In genomic region chr1:150364231-150365003, GRCh38 we compare ENCODE assay signal across 8 cellular contexts. TPM values are rescaled to one million over a fixed set of nuclear protein-coding genes. Genes with fewer than 3 reads are reported as not detected.
DNase-seq lines count a peak whose midpoint lies in the region; ATAC-seq and TF ChIP-seq lines count a peak whose summit lies in the region.

No MANE protein-coding gene starts in this region.

- peak overlapping the region; percentile 89 for H3K4me3 Mint-ChIP-seq in activated CD4-positive, alpha-beta T cell treated with anti-CD3 and anti-CD28 coated beads, Interleukin-2, amount 10 ng/mL, durations not matched to agents 24 days and 14 days

- peak; percentile 44 for DNase-seq in GM13977 (ENCODE audit: low spot score)
- peak; percentile 67 to 81 for DNase-seq in NCI-H524 (lab: John Stamatoyannopoulos, UW)
- DNase-seq in activated CD4-positive, alpha-beta T cell treated with anti-CD3 and anti-CD28 coated beads, Interleukin-2, amount 10 ng/mL, durations not matched to agents 24 days and 14 days, result peak; percentile 93
- peak; percentile 76 for DNase-seq in colonic mucosa
- peak; percentile 79 to 95 for DNase-seq in left lung
- peak; percentile 80 to 82 for DNase-seq in stimulated activated CD4-positive, alpha-beta T cell treated with anti-CD3 and anti-CD28 coated beads, Interleukin-2, amount 100 ng/mL, for 24 hours

- H3K9ac ChIP-seq in colonic mucosa (ENCODE audit: low read depth in 2 of 2, low read length in 2 of 2), result peak overlapping the region; percentile 82 to 86

- in situ Hi-C loops in GM13977 (cut with MboI; ENCODE audit: low pct_unique_long_range_greater_than_20kb, low sequenced_read_pairs, unreplicated experiment), result no loop called here

- H3K4me3 ChIP-seq in colonic mucosa, result peak overlapping the region; percentile 41
- peak overlapping the region; percentile 57 to 63 for H3K4me3 ChIP-seq in left lung

- H3K27ac ChIP-seq in colonic mucosa (peak overlapping the region; percentile 96), left lung (peak overlapping the region; percentile 97 to 99)

- H3K27ac Mint-ChIP-seq in activated CD4-positive, alpha-beta T cell treated with anti-CD3 and anti-CD28 coated beads, Interleukin-2, amount 10 ng/mL, durations not matched to agents 24 days and 14 days, result peak overlapping the region; percentile 93

- H3K36me3 Mint-ChIP-seq in activated CD4-positive, alpha-beta T cell treated with anti-CD3 and anti-CD28 coated beads, Interleukin-2, amount 10 ng/mL, durations not matched to agents 24 days and 14 days (ENCODE audit: low read depth), result peaks cover 15% of the 10 kb centered on the region

- no peaks in the 10 kb centered on the region for H3K9me3 Mint-ChIP-seq in activated CD4-positive, alpha-beta T cell treated with anti-CD3 and anti-CD28 coated beads, Interleukin-2, amount 10 ng/mL, durations not matched to agents 24 days and 14 days

- ATAC-seq in HG03378 (IDR thresholded peaks at IDR 0.05; ENCODE audit: unreplicated experiment) (peak; percentile 11), left lung (peak; percentile 63), HG02981 (IDR thresholded peaks at IDR 0.05; ENCODE audit: unreplicated experiment) (no peak)

- peaks cover 25% of the 10 kb centered on the region for H3K4me1 Mint-ChIP-seq in activated CD4-positive, alpha-beta T cell treated with anti-CD3 and anti-CD28 coated beads, Interleukin-2, amount 10 ng/mL, durations not matched to agents 24 days and 14 days

- no peaks in the 10 kb centered on the region for H3K27me3 ChIP-seq in colonic mucosa
- no peaks in the 10 kb centered on the region for H3K27me3 ChIP-seq in left lung

- TF ChIP-seq CTCF in GM13977 (IDR thresholded peaks at IDR 0.05; ENCODE audit: extremely low read depth, insufficient read depth, missing control alignments) (no peak), colonic mucosa (IDR thresholded peaks at IDR 0.05) (no peak), left lung (IDR thresholded peaks at IDR 0.05) (no peak)

- H3K27me3 Mint-ChIP-seq in activated CD4-positive, alpha-beta T cell treated with anti-CD3 and anti-CD28 coated beads, Interleukin-2, amount 10 ng/mL, durations not matched to agents 24 days and 14 days, result peaks cover 2% of the 10 kb centered on the region

- H3K4me1 ChIP-seq in colonic mucosa (no peaks in the 10 kb centered on the region), left lung (peaks cover 0 to 28% of the 10 kb centered on the region in 2 donors)

- H3K9me3 ChIP-seq in colonic mucosa (no peaks in the 10 kb centered on the region), left lung (no peaks in the 10 kb centered on the region)

- H3K36me3 ChIP-seq in colonic mucosa (no peaks in the 10 kb centered on the region), left lung (no peaks in the 10 kb centered on the region)

- intact Hi-C loops in activated CD4-positive, alpha-beta T cell treated with anti-CD3 and anti-CD28 coated beads, Interleukin-2, amount 10 ng/mL, durations not matched to agents 24 days and 14 days (cut with micrococcal nuclease), result loop anchor here (1.0 to 5.0 kb wide), 6 partner anchors 72 to 643 kb away; partner anchors contain the start of genes ANP32E, ARNT, MINDY1 and MRPS21
- intact Hi-C loops in colonic mucosa (cut with DNase I) (no loop called here), left lung (cut with DNase I) (no loop called here)

RNA-seq across cellular contexts. Expression of gene RPRD2, which starts 0.5 kb away (rescaled TPM):
- total RNA-seq in activated CD4-positive, alpha-beta T cell treated with anti-CD3 and anti-CD28 coated beads, Interleukin-2, amount 10 ng/mL, durations not matched to agents 24 days and 14 days, result 23.7 and 24.6 TPM in 2 replicates
- total RNA-seq in colonic mucosa (10 to 100 TPM; 27.0 to 28.9 TPM), left lung (10 to 100 TPM; 26.2 to 29.3 TPM)

RNA-seq across cellular contexts. Expression of gene PRPF3, which starts 43.1 kb away (rescaled TPM):
- total RNA-seq in activated CD4-positive, alpha-beta T cell treated with anti-CD3 and anti-CD28 coated beads, Interleukin-2, amount 10 ng/mL, durations not matched to agents 24 days and 14 days, result 96.4 and 97.9 TPM in 2 replicates
- total RNA-seq in colonic mucosa, result 10 to 100 TPM; 43.4 to 47.3 TPM
- 10 to 100 TPM; 38.1 to 53.1 TPM for total RNA-seq in left lung
